Comparison of ENCODE assay signal across 11 cellular contexts in genomic region chr15:40425681-40426080, GRCh38.
"Had no signal": no experiment of that assay in that cellular context is flagged by ENCODE, and none has a peak within 500 bp of the region (broad histone marks: within the 10 kb centered on the region; RNA-seq: fewer than 3 reads in every experiment).

No MANE protein-coding gene starts in this region.

- ATAC-seq: GM23338, HCT116 had no signal

- H3K27ac Mint-ChIP-seq: GM23338, H9, HFFc6 had no signal

- H3K4me3 Mint-ChIP-seq: GM23338, H9, HFFc6 had no signal

- H3K27ac ChIP-seq: GM23248 had no signal

- H3K9ac ChIP-seq: GM23248 had no signal

- FAIRE-seq: H1, H54 had no signal

- H3K9me3 Mint-ChIP-seq: GM23338, H9, HFFc6 had no signal

- H3K36me3 ChIP-seq: HAP-1 had no signal

- H3K4me3 ChIP-seq: GM23248, GM23338, HAP-1 had no signal

- H3K9me3 ChIP-seq: HAP-1 had no signal

- DNase-seq: GM23248, GOT3, H7, H9, HCEC 1CT, HFFc6 had no signal

- H3K4me2 ChIP-seq: GM23338 had no signal

- H2AFZ ChIP-seq: GM23248, GM23338 had no signal
